ENCODE assay signal across 8 cellular contexts in the genomic region with DNA sequence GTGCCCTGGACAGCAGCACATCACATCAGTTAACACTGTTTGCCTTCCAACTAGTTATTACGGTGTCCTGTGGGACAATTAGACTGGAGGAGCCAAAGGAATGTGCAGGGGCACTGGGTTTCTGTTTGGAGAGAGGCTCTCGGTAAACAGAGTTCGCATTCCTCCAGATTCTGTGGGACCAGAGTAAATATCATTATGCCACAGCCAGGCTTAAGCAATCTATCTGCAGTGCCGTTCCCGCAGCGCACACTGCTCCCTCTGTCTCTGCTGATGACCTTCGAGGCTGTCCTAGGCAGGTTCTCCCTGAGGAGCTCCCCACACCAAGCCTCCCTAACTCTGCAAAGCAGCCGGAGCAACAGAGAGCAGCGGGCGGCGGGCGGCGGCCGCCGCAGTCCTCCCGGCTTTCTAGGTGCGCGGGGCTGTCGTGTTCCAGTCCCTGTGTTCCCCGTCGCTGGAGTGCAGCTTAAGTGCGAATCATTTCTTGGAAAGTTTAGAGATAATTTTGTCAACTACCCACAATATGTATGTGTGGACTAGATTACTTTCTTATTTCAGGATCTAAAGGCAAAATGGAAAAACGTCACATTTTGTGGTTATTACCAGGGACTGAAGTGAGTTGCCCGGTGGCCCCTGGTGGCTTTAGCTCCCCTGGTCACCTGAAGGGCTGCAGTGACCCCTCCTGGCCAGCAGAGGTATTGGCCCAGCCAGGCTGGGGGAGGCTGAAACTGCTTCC. TPM values are rescaled to one million over a fixed set of nuclear protein-coding genes. Genes with fewer than 3 reads are reported as not detected.
DNase-seq lines count a peak whose midpoint lies in the region; ATAC-seq and TF ChIP-seq lines count a peak whose summit lies in the region.

No MANE protein-coding gene starts in this region.

- no peaks in the 10 kb centered on the region for H3K27me3 ChIP-seq in breast epithelium

- H3K36me3 Mint-ChIP-seq in WTC11, result peaks cover 40% of the 10 kb centered on the region

- no peaks in the 10 kb centered on the region for H3K4me1 ChIP-seq in breast epithelium

- no peaks in the 10 kb centered on the region for H3K27me3 Mint-ChIP-seq in WTC11 (ENCODE audit: low read depth)

- no peak overlapping the region for H3K4me3 ChIP-seq in breast epithelium

- peak overlapping the region; percentile 91 for H3K27ac Mint-ChIP-seq in WTC11

- CTCF ChIA-PET in WTC11 (lab: Charles Lee), result interaction anchor here (0.5 to 5.3 kb wide), 41 partner anchors 9 to 280 kb away, joined by 3 to 115 read pairs (median 5); a partner anchor contains a TSS

- H3K4me3 Mint-ChIP-seq in WTC11, result no peak overlapping the region

- POLR2A ChIA-PET in WTC11 (lab: Charles Lee), result interaction anchor here (1.0 to 2.1 kb wide), 2 partner anchors 21 to 61 kb away, joined by 4 to 8 read pairs; no protein-coding TSS in a partner anchor

- DNase-seq in NCI-H2029 (lab: John Stamatoyannopoulos, UW) (peak; percentile 49), NCI-H2029 treated with DMSO at 0.1 percent for 48 hours (lab: John Stamatoyannopoulos, UW) (no peak), NCI-H146 treated with DMSO at 0.1 percent for 48 hours (lab: John Stamatoyannopoulos, UW; ENCODE audit: unreplicated experiment) (peak; percentile 38), WTC11 (ENCODE audit: low spot score) (peak; percentile 91), breast epithelium (ENCODE audit: low spot score in 2 of 2) (peak; percentile 60 to 77), iris pigment epithelial cell (ENCODE audit: low read depth) (peak; percentile 63)
- peak; percentile 56 to 61 for DNase-seq in stimulated activated CD4-positive, alpha-beta T cell treated with anti-CD3 and anti-CD28 coated beads, Interleukin-1b, Interleukin-23, amount 100 ng/mL, for 1 hour (ENCODE audit: low read depth in 2 of 2)

- TF ChIP-seq CTCF in WTC11 (IDR thresholded peaks at IDR 0.05) (peak; percentile 92), breast epithelium (IDR thresholded peaks at IDR 0.05) (peak; percentile 83 to 98 (median 97))

- ATAC-seq in WTC11, result peak; percentile 84
- ATAC-seq in GM18519 (IDR thresholded peaks at IDR 0.05; ENCODE audit: low FRiP score, unreplicated experiment), result no peak

- TF ChIP-seq POLR2A in breast epithelium (IDR thresholded peaks at IDR 0.05), result no peak

- peaks cover 17% of the 10 kb centered on the region for H3K4me1 Mint-ChIP-seq in WTC11

- H3K27ac ChIP-seq in breast epithelium, result peak overlapping the region; percentile 8 to 38

- H3K9me3 Mint-ChIP-seq in WTC11, result no peaks in the 10 kb centered on the region

- H3K36me3 ChIP-seq in breast epithelium, result no peaks in the 10 kb centered on the region

- no peaks in the 10 kb centered on the region for H3K9me3 ChIP-seq in breast epithelium

- intact Hi-C loops in breast epithelium (cut with DNase I; ENCODE audit: low total_unique reads), result loop anchor here (10.0 kb wide), 1 partner anchor 137 kb away; no protein-coding TSS in a partner anchor

TF ChIP-seq in WTC11, 78 proteins besides CTCF, POLR2A, EP300 and RAD21:
- TF ChIP-seq ZNF423 (CRISPR knock-in tag; IDR thresholded peaks at IDR 0.05) (no peak), ETV6 (CRISPR knock-in tag; IDR thresholded peaks at IDR 0.05) (0 out of 2 replicates have a peak, but pooled peaks have one; percentile 5), GABPB1 (CRISPR knock-in tag; IDR thresholded peaks at IDR 0.05) (peak; percentile 88), ELF4 (CRISPR knock-in tag; IDR thresholded peaks at IDR 0.05; ENCODE audit: low read depth) (no peak)

RNA-seq across cellular contexts. Expression of a gene that starts 43.3 kb away (rescaled TPM):
- total RNA-seq in WTC11 (2021), result 45.4 to 51.4 TPM (median 47.0 TPM) in 3 replicates
- 10 to 100 TPM; 33.9 to 58.7 (median 50.2) TPM for total RNA-seq in breast epithelium
